1 cellular context compared by ENCODE assay signal in genomic region chr3:186871403-186871924, GRCh38.
TF ChIP-seq lines count a peak whose summit lies in the region.

No MANE protein-coding gene starts in this region.

TF ChIP-seq in K562, 482 proteins besides CTCF, POLR2A, EP300 and RAD21 (continued from another document and continues in another):
- TF ChIP-seq CTCFL (IDR thresholded peaks at IDR 0.05; ENCODE audit: borderline replicate concordance, insufficient read depth, low read depth, low read length, poor library complexity, severe bottlenecking) (no peak), NFXL1 (CRISPR knock-in tag; IDR thresholded peaks at IDR 0.05) (no peak), E2F8 (IDR thresholded peaks at IDR 0.05; ENCODE audit: low read depth, partially characterized antibody) (peak; percentile 67), KAT7 (CRISPR knock-in tag; IDR thresholded peaks at IDR 0.05; ENCODE audit: borderline replicate concordance) (no peak), SUPT5H (IDR thresholded peaks at IDR 0.05) (no peak), DDX20 (tag; IDR thresholded peaks at IDR 0.05; ENCODE audit: low read depth) (peak; percentile 21; the same call in 1 of the 2 replicates), GTF2A2 (tag; IDR thresholded peaks at IDR 0.05) (no peak), ZNF347 (CRISPR knock-in tag; IDR thresholded peaks at IDR 0.05; ENCODE audit: low read depth) (no peak), ZNF639 (CRISPR knock-in tag; conservative IDR thresholded peaks at IDR 0.05 in 1 of 2, IDR thresholded peaks at IDR 0.05 in 1 of 2) (peak in 1 of 2 experiments; percentile 75; a peak in 1 of 4 replicates), RBM14 (IDR thresholded peaks at IDR 0.05; ENCODE audit: borderline replicate concordance, insufficient read depth, low read depth, low read length) (no peak), ADNP (tag; IDR thresholded peaks at IDR 0.05) (no peak), KAT2B (IDR thresholded peaks at IDR 0.05; ENCODE audit: low read depth, low read length) (no peak), ZBTB5 (IDR thresholded peaks at IDR 0.05) (no peak), POLR2AphosphoS5 (IDR thresholded peaks at IDR 0.05; ENCODE audit: control insufficient read depth, insufficient read depth, low read depth, low read length) (peak; percentile 15; the same call in 1 of the 2 replicates), ZNF696 (CRISPR knock-in tag; conservative IDR thresholded peaks at IDR 0.05) (no peak), CHD7 (IDR thresholded peaks at IDR 0.05; ENCODE audit: low read depth, low read length) (no peak), SNAPC5 (CRISPR knock-in tag; IDR thresholded peaks at IDR 0.05) (no peak), CGGBP1 (CRISPR knock-in tag; IDR thresholded peaks at IDR 0.05) (no peak), ZNF76 (CRISPR knock-in tag; IDR thresholded peaks at IDR 0.05; ENCODE audit: borderline replicate concordance) (no peak), TOE1 (IDR thresholded peaks at IDR 0.05; ENCODE audit: borderline replicate concordance) (0 out of 2 replicates have a peak, but pooled peaks have one; percentile 31), TOE1 (CRISPR knock-in tag; IDR thresholded peaks at IDR 0.05; ENCODE audit: borderline replicate concordance, low read depth) (no peak), NEUROD1 (IDR thresholded peaks at IDR 0.05; ENCODE audit: borderline replicate concordance, low read depth, low read length, partially characterized antibody) (no peak), NR2F6 (CRISPR knock-in tag; IDR thresholded peaks at IDR 0.05) (no peak), ZNF175 (CRISPR knock-in tag; IDR thresholded peaks at IDR 0.05; ENCODE audit: low read depth) (peak; percentile 55), NR3C1 (CRISPR knock-in tag; IDR thresholded peaks at IDR 0.05) (no peak), LCOR (CRISPR knock-in tag; IDR thresholded peaks at IDR 0.05) (no peak), TAF7 (tag; IDR thresholded peaks at IDR 0.05) (no peak), CBX3 (IDR thresholded peaks at IDR 0.05; ENCODE audit: borderline replicate concordance in 1 of 2, low read length in 2 of 2) (peak in 1 of 2 experiments; percentile 43; a peak in 1 of 3 replicates), PHF8 (IDR thresholded peaks at IDR 0.05; ENCODE audit: borderline replicate concordance, low read length) (no peak), SRSF3 (IDR thresholded peaks at IDR 0.05; ENCODE audit: insufficient read depth, low read length) (no peak), PREB (CRISPR knock-in tag; IDR thresholded peaks at IDR 0.05) (no peak), ILK (tag; IDR thresholded peaks at IDR 0.05; ENCODE audit: borderline replicate concordance, low read depth) (no peak), ELF4 (CRISPR knock-in tag; IDR thresholded peaks at IDR 0.05) (no peak), TBL1XR1 (IDR thresholded peaks at IDR 0.05; ENCODE audit: low read length in 2 of 2) (peak in 1 of 2 experiments; percentile 70; a peak in 2 of 4 replicates), USF1 (CRISPR knock-in tag; IDR thresholded peaks at IDR 0.05) (no peak), ZNF785 (CRISPR knock-in tag; IDR thresholded peaks at IDR 0.05) (no peak), YY1 (IDR thresholded peaks at IDR 0.05; ENCODE audit: borderline replicate concordance in 1 of 3, control insufficient read depth in 1 of 3, extremely low read depth in 1 of 3, insufficient read depth in 3 of 3, insufficient read length in 1 of 3, insufficient replicate concordance in 2 of 3, low read depth in 1 of 3, low read length in 2 of 3) (peak in 1 of 3 experiments; percentile 14), ATF7 (IDR thresholded peaks at IDR 0.05) (no peak), BRD9 (IDR thresholded peaks at IDR 0.05; ENCODE audit: low read depth, partially characterized antibody) (peak; percentile 93), NRF1 (conservative IDR thresholded peaks at IDR 0.05 in 1 of 2, IDR thresholded peaks at IDR 0.05 in 1 of 2) (no peak)
